Comparison of ENCODE assay signal across 8 cellular contexts in genomic region chr15:63896336-63897115, GRCh38.
DNase-seq lines count a peak whose midpoint lies in the region; ATAC-seq and TF ChIP-seq lines count a peak whose summit lies in the region.

No MANE protein-coding gene starts in this region.

- H3K36me3 ChIP-seq in BLaER1 (no peaks in the 10 kb centered on the region), skeletal muscle satellite cell (ENCODE audit: insufficient read depth, low read length) (no peaks in the 10 kb centered on the region)

- no peaks in the 10 kb centered on the region for H3K9me3 ChIP-seq in BLaER1
- H3K9me3 ChIP-seq in skeletal muscle satellite cell (replicated peaks; ENCODE audit: low read length): no peaks in the 10 kb centered on the region

- no peak overlapping the region; the same call in 1 of the 2 replicates for H3K9ac ChIP-seq in BLaER1
- peak overlapping the region; percentile 23 for H3K9ac ChIP-seq in skeletal muscle satellite cell (ENCODE audit: low read depth, low read length)

- DNase-seq in RPMI7951 (ENCODE audit: low read depth) (peak; percentile 89), fibroblast of mammary gland (ENCODE audit: low read depth) (peak; percentile 73), NCI-H146 (lab: John Stamatoyannopoulos, UW) (no peak), NCI-H1436 (lab: John Stamatoyannopoulos, UW) (no peak)

- TF ChIP-seq CTCF in fibroblast of mammary gland (conservative IDR thresholded peaks at IDR 0.05; ENCODE audit: control insufficient read depth, insufficient read depth, low read depth, low read length): no peak

- H3K4me2 ChIP-seq in BLaER1: peak overlapping the region; percentile 80
- peak overlapping the region; percentile 72 for H3K4me2 ChIP-seq in skeletal muscle satellite cell (ENCODE audit: low read length)

- peaks cover 92% of the 10 kb centered on the region for H3K4me1 ChIP-seq in BLaER1
- H3K4me1 ChIP-seq in skeletal muscle satellite cell (ENCODE audit: control insufficient read depth, insufficient read depth, low read length): peaks cover 37% of the 10 kb centered on the region

- H3K27ac ChIP-seq in BLaER1: peak overlapping the region; percentile 59

- H3K27me3 ChIP-seq in BLaER1 (no peaks in the 10 kb centered on the region), skeletal muscle satellite cell (ENCODE audit: control insufficient read depth, insufficient read depth, low read length) (no peaks in the 10 kb centered on the region)

- H4K20me1 ChIP-seq in BLaER1: no peaks in the 10 kb centered on the region

- ATAC-seq in GM18907 (IDR thresholded peaks at IDR 0.05; ENCODE audit: unreplicated experiment) (peak; percentile 65), HG03060 (IDR thresholded peaks at IDR 0.05; ENCODE audit: low read depth, unreplicated experiment) (peak; percentile 49)

- H3K4me3 ChIP-seq in BLaER1 (no peak overlapping the region), fibroblast of mammary gland (ENCODE audit: control insufficient read depth, low read depth, low read length) (no peak overlapping the region), skeletal muscle satellite cell (ENCODE audit: low read length) (peak overlapping the region; percentile 50)

Comparison
In these comparisons a context has a peak if more than half of its experiments do, and no peak if none do; other contexts are left out.
1. DNase-seq: peak in RPMI7951 (single experiment) and fibroblast of mammary gland (single experiment); none in NCI-H146 (single experiment) and NCI-H1436 (single experiment).